ENCODE assay signal across 9 cellular contexts in genomic region chr1:118986839-118987430, GRCh38. TPM values are rescaled to one million over a fixed set of nuclear protein-coding genes. Genes with fewer than 3 reads are reported as not detected.
DNase-seq lines count a peak whose midpoint lies in the region; ATAC-seq and TF ChIP-seq lines count a peak whose summit lies in the region.
"Had no signal": no experiment of that assay in that cellular context is flagged by ENCODE, and none has a peak within 500 bp of the region (broad histone marks: within the 10 kb centered on the region; RNA-seq: fewer than 3 reads in every experiment).

No MANE protein-coding gene starts in this region.

- TF ChIP-seq POLR2A in stomach (IDR thresholded peaks at IDR 0.05) = no peak

- peaks cover 45% of the 10 kb centered on the region for H3K4me1 Mint-ChIP-seq in activated naive CD8-positive, alpha-beta T cell (ENCODE audit: low read depth)

- peaks cover 0 to 41% (median 8%) of the 10 kb centered on the region in 4 donors for H3K9me3 ChIP-seq in stomach

- H3K27ac ChIP-seq in stomach = no peak overlapping the region

- H3K4me3 ChIP-seq in HFF-Myc (replicated peaks; ENCODE audit: low read depth, low read length) (peak overlapping the region; percentile 48), iPS-11a (ENCODE audit: low read depth, low read length) (peak overlapping the region; percentile 20), stomach (peak overlapping the region; percentile 32 to 49 (median 42))

- peak overlapping the region; percentile 63 for H3K4me3 Mint-ChIP-seq in activated naive CD8-positive, alpha-beta T cell

- no peaks in the 10 kb centered on the region for H3K36me3 ChIP-seq in stomach

- intact Hi-C loops in stomach (cut with DNase I; ENCODE audit: low total_unique reads) = no loop called here

- H3K9me3 Mint-ChIP-seq in activated naive CD8-positive, alpha-beta T cell (ENCODE audit: low read depth) = no peaks in the 10 kb centered on the region

- no peak for DNase-seq in HFF-Myc (ENCODE audit: extremely low read depth, low read depth)
- no peak for DNase-seq in stomach
- DNase-seq in NCI-H2171 (lab: John Stamatoyannopoulos, UW) = no peak
- DNase-seq in GF-D8 (lab: John Stamatoyannopoulos, UW) = no peak
- DNase-seq: Karpas-422 had no signal

- no peak for TF ChIP-seq EP300 in stomach (IDR thresholded peaks at IDR 0.05)

- H3K27me3 ChIP-seq in stomach = peaks cover 52 to 100% (median 100%) of the 10 kb centered on the region in 3 donors

- WGBS in stomach, 5 donors = 9 to 19% (median 12%) methylated on average over 25 of the region's 25 CpGs

- no peak for TF ChIP-seq CTCF in HFF-Myc (IDR thresholded peaks at IDR 0.05; ENCODE audit: low read depth, low read length, missing control alignments)
- no peak for TF ChIP-seq CTCF in stomach (IDR thresholded peaks at IDR 0.05)

- no peak for ATAC-seq in GM21619 (IDR thresholded peaks at IDR 0.05; ENCODE audit: unreplicated experiment)

- peaks cover 25 to 54% (median 42%) of the 10 kb centered on the region in 4 donors for H3K4me1 ChIP-seq in stomach

- peaks cover 65% of the 10 kb centered on the region for H3K27me3 Mint-ChIP-seq in activated naive CD8-positive, alpha-beta T cell

- H3K27ac Mint-ChIP-seq in activated naive CD8-positive, alpha-beta T cell = no peak overlapping the region

- peaks cover 4% of the 10 kb centered on the region for H3K36me3 Mint-ChIP-seq in activated naive CD8-positive, alpha-beta T cell

RNA-seq across cellular contexts. Expression of gene TBX15, which starts 1.2 kb away (rescaled TPM):
- under 1 TPM in 1 of 5 donors, not detected in 4; 0.37 TPM for total RNA-seq in stomach
- polyA plus RNA-seq in stomach = under 1 TPM in 1 of 3 donors, not detected in 2; 0.05 TPM
- total RNA-seq: glomerular endothelial cell had no signal
